ENCODE assay signal across 10 cellular contexts in the genomic region with DNA sequence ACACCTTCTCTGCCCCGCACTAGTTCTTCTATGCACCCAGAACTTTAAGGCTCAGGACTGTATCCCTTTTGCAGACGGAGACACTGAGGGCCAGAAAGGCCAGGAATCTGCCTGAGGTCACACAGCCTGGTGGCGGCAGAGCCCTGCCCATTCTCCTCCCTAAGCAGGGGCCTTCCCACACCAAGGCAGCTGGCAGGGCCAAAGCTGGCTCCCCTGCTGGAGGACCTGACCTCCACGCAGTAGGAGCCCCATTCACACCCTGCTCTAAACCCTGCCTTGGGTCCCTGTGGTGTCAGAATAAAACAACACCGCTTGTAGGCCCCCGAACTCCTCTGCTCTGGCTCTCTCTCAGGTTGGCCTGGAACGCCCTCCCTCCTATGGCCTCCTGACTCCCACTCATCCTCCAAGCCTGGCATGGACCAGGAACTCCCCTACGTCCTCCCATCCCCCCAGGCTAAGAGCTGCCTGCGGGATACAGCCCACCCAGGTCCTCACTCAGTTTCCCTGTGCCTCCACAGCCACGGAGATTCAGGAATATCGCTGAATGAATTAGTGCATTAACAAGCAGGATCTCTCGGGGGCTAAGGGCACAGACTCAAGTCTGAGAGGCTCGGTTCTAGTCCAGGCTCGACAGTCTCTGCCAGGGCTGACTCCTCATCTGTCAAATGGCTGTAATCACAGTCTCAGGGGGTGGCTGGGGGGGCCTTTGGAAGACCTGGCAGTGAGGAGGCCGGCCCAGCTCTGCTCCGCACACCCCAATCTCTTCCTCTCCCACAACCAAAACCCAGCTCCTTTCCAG. TPM values are rescaled to one million over a fixed set of nuclear protein-coding genes. Genes with fewer than 3 reads are reported as not detected.
A peak's percentile ranks its signal among the peaks of the same experiment; 100 is the strongest.
DNase-seq lines count a peak whose midpoint lies in the region; ATAC-seq and TF ChIP-seq lines count a peak whose summit lies in the region.
"Had no signal": no experiment of that assay in that cellular context is flagged by ENCODE, and none has a peak within 500 bp of the region (broad histone marks: within the 10 kb centered on the region; RNA-seq: fewer than 3 reads in every experiment).

No MANE protein-coding gene starts in this region.

- no peak for TF ChIP-seq EP300 in ovary (IDR thresholded peaks at IDR 0.05)

- H3K36me3 ChIP-seq in ACC112 (ENCODE audit: insufficient read depth, low read length) (peaks cover 51% of the 10 kb centered on the region), ovary (no peaks in the 10 kb centered on the region)

- DNase-seq in right cardiac atrium = peak in 2 of 3 donors; percentile 42 to 71
- peak in 4 of 5 donors; percentile 44 to 60 (median 50) for DNase-seq in ovary
- no peak for DNase-seq in activated T-helper 1 cell treated with anti-CD3 and anti-CD28 coated beads, Interleukin-12 subunit alpha, Interleukin-12 subunit beta, Interleukin-2, Interleukin-4 antibody, amounts not matched to agents 30 ng/mL and 10 ng/mL and 1 ng/mL, durations not matched to agents 14 hours and 24 hours and 36 hours (ENCODE audit: low spot score)
- no peak for DNase-seq in amniotic stem cell (lab: John Stamatoyannopoulos, UW)
- DNase-seq: activated gamma-delta T cell treated with Interleukin-2 at 50 U/mL for 16 hours, NCI-H1092 treated with DMSO at 0.1 percent for 48 hours had no signal

- H3K4me3 ChIP-seq in ACC112 (ENCODE audit: low read depth, low read length) = peak overlapping the region; percentile 30
- H3K4me3 ChIP-seq in WI38 (ENCODE audit: low read depth, low read length) = peak overlapping the region; percentile 8; the same call in 1 of the 2 replicates
- H3K4me3 ChIP-seq in right cardiac atrium (ENCODE audit: low read length) = peak overlapping the region; percentile 16
- peak overlapping the region; percentile 82 for H3K4me3 ChIP-seq in ovary

- H3K4me3 Mint-ChIP-seq in activated T-helper 1 cell treated with anti-CD3 and anti-CD28 coated beads, Interleukin-12 subunit alpha, Interleukin-12 subunit beta, Interleukin-2, Interleukin-4 antibody, amounts not matched to agents 30 ng/mL and 10 ng/mL and 1 ng/mL, durations not matched to agents 14 hours and 24 hours and 36 hours = no peak overlapping the region

- WGBS in right cardiac atrium = 58% methylated on average over 16 of the region's 16 CpGs
- WGBS in ovary, 3 donors = 29 to 37% (median 30%) methylated on average over 16 of the region's 16 CpGs

- no peak overlapping the region for H2AFZ ChIP-seq in ACC112 (ENCODE audit: low read length, unreplicated experiment)

- H3K27ac ChIP-seq in ACC112 (ENCODE audit: low read depth, low read length) = no peak overlapping the region
- H3K27ac ChIP-seq in right cardiac atrium (ENCODE audit: low read length) = peak overlapping the region; percentile 92
- H3K27ac ChIP-seq in ovary = peak overlapping the region; percentile 44 to 97

- ATAC-seq in right cardiac atrium (no peak), GM18505 (IDR thresholded peaks at IDR 0.05; ENCODE audit: unreplicated experiment) (no peak), GM18520 (IDR thresholded peaks at IDR 0.05; ENCODE audit: unreplicated experiment) (no peak)

- no peaks in the 10 kb centered on the region for H3K27me3 Mint-ChIP-seq in activated T-helper 1 cell treated with anti-CD3 and anti-CD28 coated beads, Interleukin-12 subunit alpha, Interleukin-12 subunit beta, Interleukin-2, Interleukin-4 antibody, amounts not matched to agents 30 ng/mL and 10 ng/mL and 1 ng/mL, durations not matched to agents 14 hours and 24 hours and 36 hours (ENCODE audit: insufficient read depth)

- peaks cover 29% of the 10 kb centered on the region for H3K4me1 Mint-ChIP-seq in activated T-helper 1 cell treated with anti-CD3 and anti-CD28 coated beads, Interleukin-12 subunit alpha, Interleukin-12 subunit beta, Interleukin-2, Interleukin-4 antibody, amounts not matched to agents 30 ng/mL and 10 ng/mL and 1 ng/mL, durations not matched to agents 14 hours and 24 hours and 36 hours (ENCODE audit: low read depth)

- peaks cover 14% of the 10 kb centered on the region for H3K9me3 Mint-ChIP-seq in activated T-helper 1 cell treated with anti-CD3 and anti-CD28 coated beads, Interleukin-12 subunit alpha, Interleukin-12 subunit beta, Interleukin-2, Interleukin-4 antibody, amounts not matched to agents 30 ng/mL and 10 ng/mL and 1 ng/mL, durations not matched to agents 14 hours and 24 hours and 36 hours

- H3K27me3 ChIP-seq in ACC112 (ENCODE audit: insufficient read depth, low read length) (no peaks in the 10 kb centered on the region), right cardiac atrium (ENCODE audit: control insufficient read depth, insufficient read depth) (no peaks in the 10 kb centered on the region), ovary (no peaks in the 10 kb centered on the region)

- intact Hi-C loops in right cardiac atrium (cut with DNase I) = no loop called here
- intact Hi-C loops in ovary (cut with DNase I) = no loop called here
- intact Hi-C loops in activated T-helper 1 cell treated with anti-CD3 and anti-CD28 coated beads, Interleukin-12 subunit alpha, Interleukin-12 subunit beta, Interleukin-2, Interleukin-4 antibody, amounts not matched to agents 30 ng/mL and 10 ng/mL and 1 ng/mL, durations not matched to agents 14 hours and 24 hours and 36 hours (cut with micrococcal nuclease) = no loop called here

- H3K36me3 Mint-ChIP-seq in activated T-helper 1 cell treated with anti-CD3 and anti-CD28 coated beads, Interleukin-12 subunit alpha, Interleukin-12 subunit beta, Interleukin-2, Interleukin-4 antibody, amounts not matched to agents 30 ng/mL and 10 ng/mL and 1 ng/mL, durations not matched to agents 14 hours and 24 hours and 36 hours (ENCODE audit: low read depth) = peaks cover 52% of the 10 kb centered on the region

- H3K79me2 ChIP-seq in ACC112 (ENCODE audit: control insufficient read depth, insufficient read depth, low read length, unreplicated experiment) = peaks cover 31% of the 10 kb centered on the region

- H3K9me3 ChIP-seq in right cardiac atrium (ENCODE audit: control insufficient read depth, low read length) (no peaks in the 10 kb centered on the region), ovary (no peaks in the 10 kb centered on the region)

- no peak for TF ChIP-seq POLR2A in ovary (IDR thresholded peaks at IDR 0.05)
- no peak for TF ChIP-seq POLR2A in GM18505 (IDR thresholded peaks at IDR 0.05; ENCODE audit: borderline replicate concordance, extremely low read depth, insufficient read depth, insufficient read length)

- no peak overlapping the region for H3K27ac Mint-ChIP-seq in activated T-helper 1 cell treated with anti-CD3 and anti-CD28 coated beads, Interleukin-12 subunit alpha, Interleukin-12 subunit beta, Interleukin-2, Interleukin-4 antibody, amounts not matched to agents 30 ng/mL and 10 ng/mL and 1 ng/mL, durations not matched to agents 14 hours and 24 hours and 36 hours

- TF ChIP-seq CTCF in WI38 (IDR thresholded peaks at IDR 0.05; ENCODE audit: low read depth, low read length) = no peak
- no peak for TF ChIP-seq CTCF in ovary (IDR thresholded peaks at IDR 0.05)

- H3K4me1 ChIP-seq in ACC112 (ENCODE audit: control insufficient read depth, insufficient read depth, low read length, unreplicated experiment) (peaks cover 24% of the 10 kb centered on the region), right cardiac atrium (ENCODE audit: control insufficient read depth, insufficient read depth, low read length) (peaks cover 13% of the 10 kb centered on the region), ovary (ENCODE audit: insufficient read depth) (peaks cover 24% of the 10 kb centered on the region)

RNA-seq across cellular contexts. Expression of a gene that starts 2.8 kb away (rescaled TPM):
- total RNA-seq in right cardiac atrium (10 to 100 TPM; 60.1 to 73.7 (median 65.2) TPM), ovary (100 to 1,000 TPM in 5 of 7 donors, 10 to 100 TPM in 2; 58.5 to 141 (median 111) TPM)
- polyA plus RNA-seq in right cardiac atrium (55.9 TPM), ovary (100 to 1,000 TPM in 1 of 2 donors, 10 to 100 TPM in 1; 52.5 to 145 TPM)
- total RNA-seq in activated T-helper 1 cell treated with anti-CD3 and anti-CD28 coated beads, Interleukin-12 subunit alpha, Interleukin-12 subunit beta, Interleukin-2, Interleukin-4 antibody, amounts not matched to agents 30 ng/mL and 10 ng/mL and 1 ng/mL, durations not matched to agents 14 hours and 24 hours and 36 hours = 60.6 and 62.4 TPM in 2 replicates

RNA-seq across cellular contexts. Expression of a gene that starts 19.1 kb away (rescaled TPM):
- total RNA-seq in right cardiac atrium (100 to 1,000 TPM; 630 to 722 (median 659) TPM), ovary (100 to 1,000 TPM in 6 of 7 donors, 10 to 100 TPM in 1; 30.9 to 174 (median 151) TPM)
- polyA plus RNA-seq in right cardiac atrium (811 TPM), ovary (10 to 100 TPM; 37.7 to 87.4 TPM)
- total RNA-seq in activated T-helper 1 cell treated with anti-CD3 and anti-CD28 coated beads, Interleukin-12 subunit alpha, Interleukin-12 subunit beta, Interleukin-2, Interleukin-4 antibody, amounts not matched to agents 30 ng/mL and 10 ng/mL and 1 ng/mL, durations not matched to agents 14 hours and 24 hours and 36 hours = 17.2 and 20.8 TPM in 2 replicates

RNA-seq across cellular contexts. Expression of a gene that starts 20.2 kb away (rescaled TPM):
- total RNA-seq in right cardiac atrium (10 to 100 TPM; 26.3 to 36.7 (median 32.3) TPM), ovary (10 to 100 TPM; 29.5 to 58.4 (median 46.4) TPM)
- polyA plus RNA-seq in right cardiac atrium (24.3 TPM), ovary (10 to 100 TPM in 1 of 2 donors, 1 to 10 TPM in 1; 2.2 to 34.0 TPM)
- 30.8 and 31.6 TPM in 2 replicates for total RNA-seq in activated T-helper 1 cell treated with anti-CD3 and anti-CD28 coated beads, Interleukin-12 subunit alpha, Interleukin-12 subunit beta, Interleukin-2, Interleukin-4 antibody, amounts not matched to agents 30 ng/mL and 10 ng/mL and 1 ng/mL, durations not matched to agents 14 hours and 24 hours and 36 hours

RNA-seq across cellular contexts. Expression of a gene that starts 34.0 kb away (rescaled TPM):
- total RNA-seq in right cardiac atrium = 1 to 10 TPM in 1 of 4 donors, under 1 TPM in 1, not detected in 2; 0.29 to 1.3 TPM
- polyA plus RNA-seq in right cardiac atrium = 0.29 TPM
- total RNA-seq in ovary = 1 to 10 TPM in 6 of 7 donors, under 1 TPM in 1; 0.48 to 4.0 (median 2.0) TPM
- polyA plus RNA-seq in ovary = under 1 TPM; 0.10 to 0.35 TPM
- total RNA-seq in activated T-helper 1 cell treated with anti-CD3 and anti-CD28 coated beads, Interleukin-12 subunit alpha, Interleukin-12 subunit beta, Interleukin-2, Interleukin-4 antibody, amounts not matched to agents 30 ng/mL and 10 ng/mL and 1 ng/mL, durations not matched to agents 14 hours and 24 hours and 36 hours = 1.1 and 1.2 TPM in 2 replicates

RNA-seq across cellular contexts. Expression of a gene that starts 41.1 kb away (rescaled TPM):
- total RNA-seq in right cardiac atrium (10 to 100 TPM; 13.6 to 20.0 (median 16.0) TPM), ovary (10 to 100 TPM; 10.6 to 37.1 (median 27.8) TPM)
- polyA plus RNA-seq in right cardiac atrium (16.4 TPM), ovary (10 to 100 TPM; 22.7 to 27.2 TPM)
- 62.6 and 70.2 TPM in 2 replicates for total RNA-seq in activated T-helper 1 cell treated with anti-CD3 and anti-CD28 coated beads, Interleukin-12 subunit alpha, Interleukin-12 subunit beta, Interleukin-2, Interleukin-4 antibody, amounts not matched to agents 30 ng/mL and 10 ng/mL and 1 ng/mL, durations not matched to agents 14 hours and 24 hours and 36 hours

Comparison
In these comparisons a context has a peak if more than half of its experiments do, and no peak if none do; other contexts are left out.
1. H3K4me3 ChIP-seq: peak in every context shown above with its lines; median percentile 82 in ovary; 30 in ACC112; 16 in right cardiac atrium; 8 in WI38.
2. DNase-seq: peak in right cardiac atrium (2 of 3) and ovary (4 of 5); none in activated T-helper 1 cell treated with anti-CD3 and anti-CD28 coated beads, Interleukin-12 subunit alpha, Interleukin-12 subunit beta, Interleukin-2, Interleukin-4 antibody, amounts not matched to agents 30 ng/mL and 10 ng/mL and 1 ng/mL, durations not matched to agents 14 hours and 24 hours and 36 hours (single experiment) and amniotic stem cell (single experiment).